ENCODE assay signal across 6 cellular contexts in genomic region chr7:155814569-155815276, GRCh38. TPM values are rescaled to one million over a fixed set of nuclear protein-coding genes. Genes with fewer than 3 reads are reported as not detected.
"Had no signal": no experiment of that assay in that cellular context is flagged by ENCODE, and none has a peak within 500 bp of the region (broad histone marks: within the 10 kb centered on the region; RNA-seq: fewer than 3 reads in every experiment).

No MANE protein-coding gene starts in this region.

- H3K27me3 ChIP-seq: right lobe of liver had no signal

- H3K9me3 ChIP-seq: right lobe of liver had no signal

- H3K4me3 ChIP-seq: right lobe of liver had no signal

- H3K27ac ChIP-seq: brain microvascular endothelial cell, right lobe of liver had no signal

- H3K36me3 ChIP-seq: brain microvascular endothelial cell, right lobe of liver had no signal

RNA-seq across cellular contexts. Expression of gene SHH, which starts 2.5 kb away (rescaled TPM):
- total RNA-seq: activated B cell treated with CpG ODN at 0.5 μM for 24 hours; activated naive CD8-positive, alpha-beta T cell treated with anti-CD3 and anti-CD28 coated beads for 36 hours; mammary epithelial cell; naive thymus-derived CD4-positive, alpha-beta T cell had no signal
- polyA plus RNA-seq: mammary epithelial cell; naive thymus-derived CD4-positive, alpha-beta T cell had no signal
